8 cellular contexts compared by ENCODE assay signal in genomic region chr22:20919718-20920117, GRCh38. TPM values are rescaled to one million over a fixed set of nuclear protein-coding genes. Genes with fewer than 3 reads are reported as not detected.
DNase-seq lines count a peak whose midpoint lies in the region; ATAC-seq and TF ChIP-seq lines count a peak whose summit lies in the region.

No MANE protein-coding gene starts in this region.

- H3K9me3 Mint-ChIP-seq in Caco-2 (ENCODE audit: unreplicated experiment): no peaks in the 10 kb centered on the region
- H3K9me3 Mint-ChIP-seq in endothelial cell (ENCODE audit: unreplicated experiment): no peaks in the 10 kb centered on the region
- H3K9me3 Mint-ChIP-seq in osteocyte (ENCODE audit: unreplicated experiment): no peaks in the 10 kb centered on the region

- H3K79me2 ChIP-seq in OCI-LY3 (ENCODE audit: low read length): peaks cover 79% of the 10 kb centered on the region

- H3K9ac ChIP-seq in OCI-LY3 (ENCODE audit: low read length): peak overlapping the region; percentile 44

- no peaks in the 10 kb centered on the region for H3K27me3 Mint-ChIP-seq in Caco-2 (ENCODE audit: insufficient read depth, unreplicated experiment)
- peaks cover 13% of the 10 kb centered on the region for H3K27me3 Mint-ChIP-seq in endothelial cell (ENCODE audit: unreplicated experiment)
- no peaks in the 10 kb centered on the region for H3K27me3 Mint-ChIP-seq in osteocyte (ENCODE audit: unreplicated experiment)

- intact Hi-C loops in Caco-2 (cut with micrococcal nuclease; ENCODE audit: unreplicated experiment): no loop called here

- peaks cover 59% of the 10 kb centered on the region for H4K20me1 ChIP-seq in OCI-LY3 (ENCODE audit: insufficient read depth, low read length)

- H3K27me3 ChIP-seq in Caco-2 (replicated peaks; ENCODE audit: control insufficient read depth, insufficient read depth, low read length) (no peaks in the 10 kb centered on the region), OCI-LY3 (ENCODE audit: low read depth, low read length) (no peaks in the 10 kb centered on the region)

- BruUV-seq in Caco-2 (replicated peaks; lab: Mats Ljungman, UMichigan): TSS peak; percentile 33

- H3K9me3 ChIP-seq in Caco-2: no peaks in the 10 kb centered on the region; the same call in 1 of the 2 replicates
- H3K9me3 ChIP-seq in OCI-LY3 (ENCODE audit: insufficient read depth, low read length): no peaks in the 10 kb centered on the region

- H3K4me2 ChIP-seq in OCI-LY3 (ENCODE audit: low read length): peak overlapping the region; percentile 79

- TF ChIP-seq CTCF in Caco-2 (IDR thresholded peaks at IDR 0.05; ENCODE audit: insufficient read depth in 1 of 2, low read depth in 1 of 2, low read length in 1 of 2, severe bottlenecking in 1 of 2, unreplicated experiment in 1 of 2) (no peak), OCI-LY3 (IDR thresholded peaks at IDR 0.05; ENCODE audit: low read depth, low read length) (no peak), endothelial cell (IDR thresholded peaks at IDR 0.05; ENCODE audit: unreplicated experiment) (no peak), osteocyte (IDR thresholded peaks at IDR 0.05) (no peak)

- DNase-seq in Caco-2: no peak
- no peak for DNase-seq in endothelial cell (ENCODE audit: low spot score)
- DNase-seq in osteocyte (ENCODE audit: extremely low spot score, unreplicated experiment): no peak
- DNase-seq in NCI-H146 treated with DMSO at 0.1 percent for 48 hours (lab: John Stamatoyannopoulos, UW; ENCODE audit: unreplicated experiment): no peak
- no peak for DNase-seq in putamen (ENCODE audit: low spot score)
- no peak for DNase-seq in NOMO-1 treated with dmso at 0.1 percent for 144 hours (lab: John Stamatoyannopoulos, UW; ENCODE audit: unreplicated experiment)

- H2AFZ ChIP-seq in OCI-LY3 (ENCODE audit: low read depth, low read length): no peak overlapping the region

- H3K36me3 Mint-ChIP-seq in Caco-2 (ENCODE audit: insufficient read depth, unreplicated experiment) (peaks cover 44% of the 10 kb centered on the region), endothelial cell (ENCODE audit: low read depth, unreplicated experiment) (no peaks in the 10 kb centered on the region), osteocyte (ENCODE audit: unreplicated experiment) (no peaks in the 10 kb centered on the region)

- H3K4me3 Mint-ChIP-seq in Caco-2 (ENCODE audit: unreplicated experiment) (peak overlapping the region; percentile 82), endothelial cell (ENCODE audit: unreplicated experiment) (peak overlapping the region; percentile 99), osteocyte (ENCODE audit: unreplicated experiment) (peak overlapping the region; percentile 93)

- peak overlapping the region; percentile 87 for H3K4me3 ChIP-seq in Caco-2 (ENCODE audit: low read depth, low read length)
- H3K4me3 ChIP-seq in OCI-LY3 (ENCODE audit: low read length): peak overlapping the region; percentile 84

- peaks cover 32% of the 10 kb centered on the region for H3K4me1 ChIP-seq in Caco-2
- H3K4me1 ChIP-seq in OCI-LY3 (ENCODE audit: low read length): peaks cover 21% of the 10 kb centered on the region

- no peak overlapping the region for H3K27ac ChIP-seq in OCI-LY3 (ENCODE audit: low read length)

- H3K27ac Mint-ChIP-seq in Caco-2 (ENCODE audit: unreplicated experiment) (peak overlapping the region; percentile 56), endothelial cell (ENCODE audit: unreplicated experiment) (no peak overlapping the region), osteocyte (ENCODE audit: unreplicated experiment) (peak overlapping the region; percentile 91)

- CTCF ChIA-PET in Caco-2 (lab: Charles Lee): no interaction called here

- no peak for ATAC-seq in GM19467 (IDR thresholded peaks at IDR 0.05; ENCODE audit: unreplicated experiment)

- POLR2A ChIA-PET in Caco-2 (lab: Charles Lee): no interaction called here

- H3K4me1 Mint-ChIP-seq in Caco-2 (ENCODE audit: low read depth, unreplicated experiment): peaks cover 36% of the 10 kb centered on the region
- peaks cover 31% of the 10 kb centered on the region for H3K4me1 Mint-ChIP-seq in endothelial cell (ENCODE audit: unreplicated experiment)
- peaks cover 55% of the 10 kb centered on the region for H3K4me1 Mint-ChIP-seq in osteocyte (ENCODE audit: unreplicated experiment)

- H3K36me3 ChIP-seq in Caco-2 (ENCODE audit: control insufficient read depth, insufficient read depth, low read length): no peaks in the 10 kb centered on the region
- peaks cover 20% of the 10 kb centered on the region for H3K36me3 ChIP-seq in OCI-LY3 (replicated peaks; ENCODE audit: low read depth, low read length)

RNA-seq across cellular contexts. Expression of gene CRKL, which starts 2.5 kb away (rescaled TPM):
- total RNA-seq in Caco-2 (2022) (76.0 and 82.7 TPM in 2 replicates), endothelial cell (ENCODE audit: unreplicated experiment) (59.1 TPM), osteocyte (56.0 and 58.8 TPM in 2 replicates)

RNA-seq across cellular contexts. Expression of gene AIFM3, which starts 47.3 kb away (rescaled TPM):
- 0.73 and 3.0 TPM in 2 replicates for total RNA-seq in Caco-2 (2022)
- 0.15 TPM for total RNA-seq in endothelial cell (ENCODE audit: unreplicated experiment)
- 0.65 and 0.99 TPM in 2 replicates for total RNA-seq in osteocyte
